In genomic region chr11:79006854-79007253, GRCh38 we compare ENCODE assay signal across 31 cellular contexts.
"Had no signal": no experiment of that assay in that cellular context is flagged by ENCODE, and none has a peak within 500 bp of the region (broad histone marks: within the 10 kb centered on the region; RNA-seq: fewer than 3 reads in every experiment).

No MANE protein-coding gene starts in this region.

- H3K27ac Mint-ChIP-seq: activated CD4-positive, alpha-beta memory T cell treated with anti-CD3 and anti-CD28 coated beads for 36 hours; activated CD4-positive, alpha-beta T cell treated with anti-CD3 and anti-CD28 coated beads for 36 hours; activated CD4-positive, alpha-beta T cell treated with anti-CD3 and anti-CD28 coated beads, Interleukin-2, amount 10 ng/mL, durations not matched to agents 24 days and 14 days; activated CD8-positive, alpha-beta memory T cell treated with anti-CD3 and anti-CD28 coated beads, Interleukin-2, amount 10 ng/mL, durations not matched to agents 7 days and 5 days; activated CD8-positive, alpha-beta T cell treated with anti-CD3 and anti-CD28 coated beads, Interleukin-2, amount 10 ng/mL, durations not matched to agents 7 days and 5 days; activated naive CD4-positive, alpha-beta T cell treated with anti-CD3 and anti-CD28 coated beads for 36 hours; activated naive CD4-positive, alpha-beta T cell treated with anti-CD3 and anti-CD28 coated beads, Interleukin-2, amount 50 U/mL, for 24 hours; activated naive CD8-positive, alpha-beta T cell treated with anti-CD3 and anti-CD28 coated beads for 36 hours; activated naive CD8-positive, alpha-beta T cell treated with anti-CD3 and anti-CD28 coated beads, Interleukin-2, amount 50 U/mL, for 24 hours; activated T-helper 1 cell treated with anti-CD3 and anti-CD28 coated beads, Interleukin-12 subunit alpha, Interleukin-12 subunit beta, Interleukin-2, Interleukin-4 antibody, amounts not matched to agents 30 ng/mL and 10 ng/mL and 1 ng/mL, durations not matched to agents 14 hours and 24 hours and 36 hours; activated T-helper 2 cell treated with anti-CD3 and anti-CD28 coated beads, Interferon-gamma antibody, Interleukin-2, Interleukin-4, amounts not matched to agents 10 μg/mL and 5 μg/mL and 100 μg/mL, durations not matched to agents 14 hours and 24 hours and 36 hours; dendritic cell treated with granulocyte-macrophage colony-stimulating factor and Interleukin-4, amounts not matched to agents 40 ng/mL and 50 ng/mL, for 4 days; endodermal cell; T-cell; T-helper 17 cell; T-helper 2 cell treated with Interferon-gamma antibody and Interleukin-4, amounts not matched to agents 5 μg/mL and 100 μg/mL, for 36 hours had no signal

- ATAC-seq: activated CD4-positive, alpha-beta T cell treated with anti-CD3 and anti-CD28 coated beads for 36 hours; activated CD8-positive, alpha-beta memory T cell treated with anti-CD3 and anti-CD28 coated beads, Interleukin-2, amount 10 ng/mL, durations not matched to agents 7 days and 5 days; activated CD8-positive, alpha-beta T cell treated with anti-CD3 and anti-CD28 coated beads, Interleukin-2, amount 10 ng/mL, durations not matched to agents 7 days and 5 days; activated naive CD8-positive, alpha-beta T cell treated with anti-CD3 and anti-CD28 coated beads, Interleukin-2, amount 50 U/mL, for 24 hours; body of pancreas; esophagus mucosa; T-cell; T-helper 17 cell had no signal

- H3K27me3 Mint-ChIP-seq: activated CD4-positive, alpha-beta T cell treated with anti-CD3 and anti-CD28 coated beads for 36 hours; activated CD4-positive, alpha-beta T cell treated with anti-CD3 and anti-CD28 coated beads, Interleukin-2, amount 10 ng/mL, durations not matched to agents 24 days and 14 days; activated naive CD4-positive, alpha-beta T cell treated with anti-CD3 and anti-CD28 coated beads, Interleukin-2, amount 50 U/mL, for 24 hours; activated naive CD8-positive, alpha-beta T cell treated with anti-CD3 and anti-CD28 coated beads for 36 hours; activated naive CD8-positive, alpha-beta T cell treated with anti-CD3 and anti-CD28 coated beads, Interleukin-2, amount 50 U/mL, for 24 hours; T-helper 17 cell had no signal

- DNase-seq: activated CD4-positive, alpha-beta memory T cell treated with anti-CD3 and anti-CD28 coated beads for 36 hours; activated CD4-positive, alpha-beta T cell treated with anti-CD3 and anti-CD28 coated beads for 36 hours; activated CD4-positive, alpha-beta T cell treated with anti-CD3 and anti-CD28 coated beads, Interleukin-2, amount 10 ng/mL, durations not matched to agents 24 days and 14 days; activated CD4-positive, CD25-positive, alpha-beta regulatory T cell; activated CD4-positive, CD25-positive, alpha-beta regulatory T cell treated with anti-CD3 and anti-CD28 coated beads, Interleukin-2, amount 50 U/mL, for 72 hours; activated CD8-positive, alpha-beta memory T cell treated with anti-CD3 and anti-CD28 coated beads, Interleukin-2, amount 10 ng/mL, durations not matched to agents 7 days and 5 days; activated CD8-positive, alpha-beta memory T cell treated with anti-CD3 and anti-CD28 coated beads, Interleukin-2, amount 50 U/mL, for 4 hours; activated CD8-positive, alpha-beta T cell treated with anti-CD3 and anti-CD28 coated beads, Interleukin-2, amount 10 ng/mL, durations not matched to agents 7 days and 5 days; activated effector memory CD4-positive, alpha-beta T cell treated with anti-CD3 and anti-CD28 coated beads, Interleukin-2, amount 50 U/mL, for 16 hours; activated naive CD4-positive, alpha-beta T cell treated with anti-CD3 and anti-CD28 coated beads for 36 hours; activated naive CD8-positive, alpha-beta T cell treated with anti-CD3 and anti-CD28 coated beads for 36 hours; activated naive CD8-positive, alpha-beta T cell treated with anti-CD3 and anti-CD28 coated beads, Interleukin-2, amount 50 U/mL, for 24 hours; activated T-cell treated with anti-CD3 and anti-CD28 coated beads, Interleukin-2, amount 50 U/mL, for 1 hour; activated T-cell treated with anti-CD3 and anti-CD28 coated beads, Interleukin-2, amount 50 U/mL, for 48 hours; adrenal gland; amygdala; aorta; body of pancreas; effector memory CD4-positive, alpha-beta T cell; foreskin fibroblast; head of caudate nucleus; T-cell; T-helper 17 cell; T1000 had no signal

- H3K9me3 Mint-ChIP-seq: activated CD4-positive, alpha-beta memory T cell treated with anti-CD3 and anti-CD28 coated beads for 36 hours; activated CD4-positive, alpha-beta T cell treated with anti-CD3 and anti-CD28 coated beads, Interleukin-2, amount 10 ng/mL, durations not matched to agents 24 days and 14 days; activated naive CD4-positive, alpha-beta T cell treated with anti-CD3 and anti-CD28 coated beads for 36 hours; activated T-helper 2 cell treated with anti-CD3 and anti-CD28 coated beads, Interferon-gamma antibody, Interleukin-2, Interleukin-4, amounts not matched to agents 10 μg/mL and 5 μg/mL and 100 μg/mL, durations not matched to agents 14 hours and 24 hours and 36 hours; T-helper 2 cell treated with Interferon-gamma antibody and Interleukin-4, amounts not matched to agents 5 μg/mL and 100 μg/mL, for 36 hours had no signal

- H3K36me3 Mint-ChIP-seq: activated CD4-positive, alpha-beta memory T cell treated with anti-CD3 and anti-CD28 coated beads for 36 hours; activated CD8-positive, alpha-beta memory T cell treated with anti-CD3 and anti-CD28 coated beads, Interleukin-2, amount 10 ng/mL, durations not matched to agents 7 days and 5 days; activated naive CD4-positive, alpha-beta T cell treated with anti-CD3 and anti-CD28 coated beads, Interleukin-2, amount 50 U/mL, for 24 hours; activated naive CD8-positive, alpha-beta T cell treated with anti-CD3 and anti-CD28 coated beads for 36 hours; T-cell had no signal

- H3K4me1 Mint-ChIP-seq: activated CD4-positive, alpha-beta T cell treated with anti-CD3 and anti-CD28 coated beads for 36 hours; activated CD4-positive, alpha-beta T cell treated with anti-CD3 and anti-CD28 coated beads, Interleukin-2, amount 10 ng/mL, durations not matched to agents 24 days and 14 days; activated CD8-positive, alpha-beta memory T cell treated with anti-CD3 and anti-CD28 coated beads, Interleukin-2, amount 10 ng/mL, durations not matched to agents 7 days and 5 days; activated naive CD4-positive, alpha-beta T cell treated with anti-CD3 and anti-CD28 coated beads, Interleukin-2, amount 50 U/mL, for 24 hours; activated naive CD8-positive, alpha-beta T cell treated with anti-CD3 and anti-CD28 coated beads for 36 hours; activated naive CD8-positive, alpha-beta T cell treated with anti-CD3 and anti-CD28 coated beads, Interleukin-2, amount 50 U/mL, for 24 hours; endodermal cell; T-cell; T-helper 17 cell had no signal

- H3K4me3 Mint-ChIP-seq: activated CD4-positive, alpha-beta memory T cell treated with anti-CD3 and anti-CD28 coated beads for 36 hours; activated CD4-positive, alpha-beta T cell treated with anti-CD3 and anti-CD28 coated beads for 36 hours; activated CD4-positive, alpha-beta T cell treated with anti-CD3 and anti-CD28 coated beads, Interleukin-2, amount 10 ng/mL, durations not matched to agents 24 days and 14 days; activated CD8-positive, alpha-beta memory T cell treated with anti-CD3 and anti-CD28 coated beads, Interleukin-2, amount 10 ng/mL, durations not matched to agents 7 days and 5 days; activated CD8-positive, alpha-beta T cell treated with anti-CD3 and anti-CD28 coated beads, Interleukin-2, amount 10 ng/mL, durations not matched to agents 7 days and 5 days; activated naive CD4-positive, alpha-beta T cell treated with anti-CD3 and anti-CD28 coated beads for 36 hours; activated naive CD4-positive, alpha-beta T cell treated with anti-CD3 and anti-CD28 coated beads, Interleukin-2, amount 50 U/mL, for 24 hours; activated naive CD8-positive, alpha-beta T cell treated with anti-CD3 and anti-CD28 coated beads for 36 hours; activated naive CD8-positive, alpha-beta T cell treated with anti-CD3 and anti-CD28 coated beads, Interleukin-2, amount 50 U/mL, for 24 hours; activated T-helper 1 cell treated with anti-CD3 and anti-CD28 coated beads, Interleukin-12 subunit alpha, Interleukin-12 subunit beta, Interleukin-2, Interleukin-4 antibody, amounts not matched to agents 30 ng/mL and 10 ng/mL and 1 ng/mL, durations not matched to agents 14 hours and 24 hours and 36 hours; dendritic cell treated with granulocyte-macrophage colony-stimulating factor and Interleukin-4, amounts not matched to agents 40 ng/mL and 50 ng/mL, for 4 days; endodermal cell; T-cell; T-helper 17 cell; T-helper 2 cell treated with Interferon-gamma antibody and Interleukin-4, amounts not matched to agents 5 μg/mL and 100 μg/mL, for 36 hours had no signal
